1 cellular context compared by ENCODE assay signal in the genomic region with DNA sequence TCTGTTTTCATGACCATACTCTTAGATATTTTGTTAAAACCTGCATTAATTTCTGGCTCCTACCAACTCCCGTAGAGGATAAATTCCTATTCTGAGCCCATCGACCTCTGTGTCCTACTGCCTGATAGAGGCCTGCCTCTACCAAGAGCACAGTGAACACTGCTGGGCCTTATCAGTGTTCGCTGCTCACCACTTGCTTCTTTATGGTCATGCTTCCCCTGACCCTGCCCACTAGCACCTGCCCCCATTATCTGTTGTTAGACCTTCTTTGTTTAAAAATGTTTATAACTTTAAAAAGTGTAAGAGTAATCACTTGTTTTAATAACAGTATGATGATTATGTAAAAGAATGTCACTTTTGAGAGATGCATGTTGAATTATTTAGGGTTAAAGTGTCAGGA.
A peak's percentile ranks its signal among the peaks of the same experiment; 100 is the strongest.
TF ChIP-seq lines count a peak whose summit lies in the region.

No MANE protein-coding gene starts in this region.

TF ChIP-seq in K562, 482 proteins besides CTCF, POLR2A, EP300 and RAD21 (continued from another document):
- TF ChIP-seq ZNF318 (IDR thresholded peaks at IDR 0.05; ENCODE audit: borderline replicate concordance in 1 of 2, low read depth in 1 of 2) (no peak), TCF3 (CRISPR knock-in tag; IDR thresholded peaks at IDR 0.05) (0 out of 2 replicates have a peak, but pooled peaks have one; percentile 32), PURB (CRISPR knock-in tag; IDR thresholded peaks at IDR 0.05; ENCODE audit: low read depth) (no peak), ZNF311 (CRISPR knock-in tag; IDR thresholded peaks at IDR 0.05) (no peak), TEAD1 (CRISPR knock-in tag; IDR thresholded peaks at IDR 0.05) (no peak), PREB (CRISPR knock-in tag; IDR thresholded peaks at IDR 0.05) (no peak), STAT6 (CRISPR knock-in tag; IDR thresholded peaks at IDR 0.05) (no peak), TRIM24 (IDR thresholded peaks at IDR 0.05) (peak; percentile 59 to 70; a peak in 3 of 4 replicates), BHLHE40 (IDR thresholded peaks at IDR 0.05; ENCODE audit: low read length) (no peak), ETV5 (CRISPR knock-in tag; IDR thresholded peaks at IDR 0.05; ENCODE audit: low read depth) (no peak), TARDBP (IDR thresholded peaks at IDR 0.05) (no peak), NFE2L1 (tag; IDR thresholded peaks at IDR 0.05; ENCODE audit: borderline replicate concordance, low read depth) (no peak), CBFA2T3 (IDR thresholded peaks at IDR 0.05) (peak; percentile 47)
- TF ChIP-seq, protein P1, sequence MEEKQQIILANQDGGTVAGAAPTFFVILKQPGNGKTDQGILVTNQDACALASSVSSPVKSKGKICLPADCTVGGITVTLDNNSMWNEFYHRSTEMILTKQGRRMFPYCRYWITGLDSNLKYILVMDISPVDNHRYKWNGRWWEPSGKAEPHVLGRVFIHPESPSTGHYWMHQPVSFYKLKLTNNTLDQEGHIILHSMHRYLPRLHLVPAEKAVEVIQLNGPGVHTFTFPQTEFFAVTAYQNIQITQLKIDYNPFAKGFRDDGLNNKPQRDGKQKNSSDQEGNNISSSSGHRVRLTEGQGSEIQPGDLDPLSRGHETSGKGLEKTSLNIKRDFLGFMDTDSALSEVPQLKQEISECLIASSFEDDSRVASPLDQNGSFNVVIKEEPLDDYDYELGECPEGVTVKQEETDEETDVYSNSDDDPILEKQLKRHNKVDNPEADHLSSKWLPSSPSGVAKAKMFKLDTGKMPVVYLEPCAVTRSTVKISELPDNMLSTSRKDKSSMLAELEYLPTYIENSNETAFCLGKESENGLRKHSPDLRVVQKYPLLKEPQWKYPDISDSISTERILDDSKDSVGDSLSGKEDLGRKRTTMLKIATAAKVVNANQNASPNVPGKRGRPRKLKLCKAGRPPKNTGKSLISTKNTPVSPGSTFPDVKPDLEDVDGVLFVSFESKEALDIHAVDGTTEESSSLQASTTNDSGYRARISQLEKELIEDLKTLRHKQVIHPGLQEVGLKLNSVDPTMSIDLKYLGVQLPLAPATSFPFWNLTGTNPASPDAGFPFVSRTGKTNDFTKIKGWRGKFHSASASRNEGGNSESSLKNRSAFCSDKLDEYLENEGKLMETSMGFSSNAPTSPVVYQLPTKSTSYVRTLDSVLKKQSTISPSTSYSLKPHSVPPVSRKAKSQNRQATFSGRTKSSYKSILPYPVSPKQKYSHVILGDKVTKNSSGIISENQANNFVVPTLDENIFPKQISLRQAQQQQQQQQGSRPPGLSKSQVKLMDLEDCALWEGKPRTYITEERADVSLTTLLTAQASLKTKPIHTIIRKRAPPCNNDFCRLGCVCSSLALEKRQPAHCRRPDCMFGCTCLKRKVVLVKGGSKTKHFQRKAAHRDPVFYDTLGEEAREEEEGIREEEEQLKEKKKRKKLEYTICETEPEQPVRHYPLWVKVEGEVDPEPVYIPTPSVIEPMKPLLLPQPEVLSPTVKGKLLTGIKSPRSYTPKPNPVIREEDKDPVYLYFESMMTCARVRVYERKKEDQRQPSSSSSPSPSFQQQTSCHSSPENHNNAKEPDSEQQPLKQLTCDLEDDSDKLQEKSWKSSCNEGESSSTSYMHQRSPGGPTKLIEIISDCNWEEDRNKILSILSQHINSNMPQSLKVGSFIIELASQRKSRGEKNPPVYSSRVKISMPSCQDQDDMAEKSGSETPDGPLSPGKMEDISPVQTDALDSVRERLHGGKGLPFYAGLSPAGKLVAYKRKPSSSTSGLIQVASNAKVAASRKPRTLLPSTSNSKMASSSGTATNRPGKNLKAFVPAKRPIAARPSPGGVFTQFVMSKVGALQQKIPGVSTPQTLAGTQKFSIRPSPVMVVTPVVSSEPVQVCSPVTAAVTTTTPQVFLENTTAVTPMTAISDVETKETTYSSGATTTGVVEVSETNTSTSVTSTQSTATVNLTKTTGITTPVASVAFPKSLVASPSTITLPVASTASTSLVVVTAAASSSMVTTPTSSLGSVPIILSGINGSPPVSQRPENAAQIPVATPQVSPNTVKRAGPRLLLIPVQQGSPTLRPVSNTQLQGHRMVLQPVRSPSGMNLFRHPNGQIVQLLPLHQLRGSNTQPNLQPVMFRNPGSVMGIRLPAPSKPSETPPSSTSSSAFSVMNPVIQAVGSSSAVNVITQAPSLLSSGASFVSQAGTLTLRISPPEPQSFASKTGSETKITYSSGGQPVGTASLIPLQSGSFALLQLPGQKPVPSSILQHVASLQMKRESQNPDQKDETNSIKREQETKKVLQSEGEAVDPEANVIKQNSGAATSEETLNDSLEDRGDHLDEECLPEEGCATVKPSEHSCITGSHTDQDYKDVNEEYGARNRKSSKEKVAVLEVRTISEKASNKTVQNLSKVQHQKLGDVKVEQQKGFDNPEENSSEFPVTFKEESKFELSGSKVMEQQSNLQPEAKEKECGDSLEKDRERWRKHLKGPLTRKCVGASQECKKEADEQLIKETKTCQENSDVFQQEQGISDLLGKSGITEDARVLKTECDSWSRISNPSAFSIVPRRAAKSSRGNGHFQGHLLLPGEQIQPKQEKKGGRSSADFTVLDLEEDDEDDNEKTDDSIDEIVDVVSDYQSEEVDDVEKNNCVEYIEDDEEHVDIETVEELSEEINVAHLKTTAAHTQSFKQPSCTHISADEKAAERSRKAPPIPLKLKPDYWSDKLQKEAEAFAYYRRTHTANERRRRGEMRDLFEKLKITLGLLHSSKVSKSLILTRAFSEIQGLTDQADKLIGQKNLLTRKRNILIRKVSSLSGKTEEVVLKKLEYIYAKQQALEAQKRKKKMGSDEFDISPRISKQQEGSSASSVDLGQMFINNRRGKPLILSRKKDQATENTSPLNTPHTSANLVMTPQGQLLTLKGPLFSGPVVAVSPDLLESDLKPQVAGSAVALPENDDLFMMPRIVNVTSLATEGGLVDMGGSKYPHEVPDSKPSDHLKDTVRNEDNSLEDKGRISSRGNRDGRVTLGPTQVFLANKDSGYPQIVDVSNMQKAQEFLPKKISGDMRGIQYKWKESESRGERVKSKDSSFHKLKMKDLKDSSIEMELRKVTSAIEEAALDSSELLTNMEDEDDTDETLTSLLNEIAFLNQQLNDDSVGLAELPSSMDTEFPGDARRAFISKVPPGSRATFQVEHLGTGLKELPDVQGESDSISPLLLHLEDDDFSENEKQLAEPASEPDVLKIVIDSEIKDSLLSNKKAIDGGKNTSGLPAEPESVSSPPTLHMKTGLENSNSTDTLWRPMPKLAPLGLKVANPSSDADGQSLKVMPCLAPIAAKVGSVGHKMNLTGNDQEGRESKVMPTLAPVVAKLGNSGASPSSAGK (IDR thresholded peaks at IDR 0.05) = 0 out of 2 replicates have a peak, but pooled peaks have one; percentile 17
